Comparison of ENCODE assay signal across 11 cellular contexts in the genomic region with DNA sequence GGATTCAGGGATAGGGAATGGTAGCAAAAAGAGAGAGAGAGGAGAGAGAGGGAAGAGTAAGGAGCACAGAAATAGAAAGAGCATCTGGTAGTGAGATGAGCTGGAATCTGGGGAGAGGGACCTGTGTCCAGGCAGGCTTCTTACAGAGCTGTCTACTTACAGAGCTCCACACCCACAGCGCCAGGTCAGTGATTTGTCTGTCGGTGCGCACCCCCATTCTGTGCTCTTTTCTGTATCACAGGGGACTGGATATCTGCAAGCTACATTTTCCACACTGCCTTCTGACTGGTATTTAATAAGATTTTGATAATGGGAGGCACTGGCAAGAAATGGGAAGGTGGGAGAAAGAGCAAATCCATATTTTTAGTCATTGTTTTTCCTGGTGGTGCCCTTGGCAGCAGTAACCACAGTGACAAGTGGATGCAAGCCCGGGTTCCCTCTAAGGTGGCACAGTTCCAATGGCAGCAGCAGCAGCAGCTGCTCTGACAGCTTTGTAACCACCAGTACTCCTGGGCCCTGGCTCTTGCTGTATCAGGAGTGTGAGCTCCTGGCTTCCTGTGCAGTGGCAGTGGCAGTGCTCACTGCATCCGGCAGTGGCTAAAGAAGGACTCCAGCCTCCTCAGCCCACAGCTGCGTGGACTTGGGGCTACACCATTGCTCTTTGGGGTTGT.
DNase-seq lines count a peak whose midpoint lies in the region; ATAC-seq, FAIRE-seq and TF ChIP-seq lines count a peak whose summit lies in the region.
"Had no signal": no experiment of that assay in that cellular context is flagged by ENCODE, and none has a peak within 500 bp of the region (broad histone marks: within the 10 kb centered on the region; RNA-seq: fewer than 3 reads in every experiment).

No MANE protein-coding gene starts in this region.

- H2AK9ac ChIP-seq in IMR-90 (replicated peaks; ENCODE audit: low read depth, low read length, poor library complexity), result peak overlapping the region; percentile 79

- no peaks in the 10 kb centered on the region for H3K79me1 ChIP-seq in IMR-90 (ENCODE audit: low read depth in 1 of 2, low read length in 2 of 2)

- no peak for TF ChIP-seq EP300 in gastroesophageal sphincter (IDR thresholded peaks at IDR 0.05)

- no peak overlapping the region for H3K18ac ChIP-seq in IMR-90 (ENCODE audit: low read depth, low read length)

- H4K91ac ChIP-seq in IMR-90 (ENCODE audit: insufficient read depth, low read depth, low read length), result 0 out of 2 replicates have a peak overlapping the region, but pooled peaks have one; percentile 1

- ATAC-seq in IMR-90 (ENCODE audit: low read depth), result peak; percentile 46; the same call in 1 of the 2 replicates
- ATAC-seq in PC-3, result no peak
- peak; percentile 36 for ATAC-seq in gastroesophageal sphincter
- ATAC-seq in HG02763 (IDR thresholded peaks at IDR 0.05; ENCODE audit: unreplicated experiment), result no peak
- ATAC-seq in omental fat pad (ENCODE audit: low FRiP score), result no peak
- ATAC-seq: activated T-helper 17 cell treated with anti-CD3 and anti-CD28 coated beads, Interleukin-2, amount 50 U/mL, for 72 hours had no signal

- no TSS peak for BruUV-seq in IMR-90 (replicated peaks; lab: Mats Ljungman, UMichigan)
- BruUV-seq in PC-3 (replicated peaks; lab: Mats Ljungman, UMichigan), result no TSS peak

- no peak for TF ChIP-seq CTCF in IMR-90 (conservative IDR thresholded peaks at IDR 0.05; ENCODE audit: low read depth, low read length)
- no peak for TF ChIP-seq CTCF in PC-3 (conservative IDR thresholded peaks at IDR 0.05; ENCODE audit: low read depth, low read length)
- TF ChIP-seq CTCF in gastroesophageal sphincter (IDR thresholded peaks at IDR 0.05), result no peak
- no peak for TF ChIP-seq CTCF in omental fat pad (IDR thresholded peaks at IDR 0.05)
- TF ChIP-seq CTCF in testis (IDR thresholded peaks at IDR 0.05), result no peak

- WGBS in IMR-90 (ENCODE audit: extremely low coverage in 2 of 2, insufficient read length in 1 of 2), 2 experiments, result 0% methylated on average over 1 of the region's 6 CpGs; no CpG with 5 or more reads in 1 of the 2 experiments
- 22 to 79% methylated on average over 3 to 5 of the region's 6 CpGs for WGBS in gastroesophageal sphincter (ENCODE audit: low coverage in 1 of 2), 2 donors
- 48 to 63% (median 50%) methylated on average over 6 of the region's 6 CpGs for WGBS in small intestine, 3 donors
- WGBS in testis, 2 donors, result 66 to 68% methylated on average over 5 to 6 of the region's 6 CpGs

- H3K4me3 ChIP-seq in IMR-90 (ENCODE audit: insufficient read depth, low read depth, low read length) (no peak overlapping the region), PC-3 (ENCODE audit: low read length) (no peak overlapping the region), gastroesophageal sphincter (no peak overlapping the region), small intestine (ENCODE audit: low read depth in 1 of 2, low read length in 2 of 2) (no peak overlapping the region), testis (no peak overlapping the region)

- no peak overlapping the region; the same call in 1 of the 2 replicates for H2AK5ac ChIP-seq in IMR-90 (ENCODE audit: low read depth, low read length)

- TF ChIP-seq POLR2A in IMR-90 (IDR thresholded peaks at IDR 0.05; ENCODE audit: low read depth, low read length) (no peak), gastroesophageal sphincter (IDR thresholded peaks at IDR 0.05) (no peak), testis (IDR thresholded peaks at IDR 0.05) (no peak)

- H2BK15ac ChIP-seq in IMR-90 (ENCODE audit: low read depth, low read length), result no peak overlapping the region; the same call in 2 of the 3 replicates

- no peaks in the 10 kb centered on the region for H3K27me3 ChIP-seq in IMR-90 (ENCODE audit: control insufficient read depth, insufficient read depth, low read length)
- no peaks in the 10 kb centered on the region for H3K27me3 ChIP-seq in PC-3 (ENCODE audit: low read length)
- H3K27me3 ChIP-seq in gastroesophageal sphincter, result no peaks in the 10 kb centered on the region
- H3K27me3 ChIP-seq in small intestine (ENCODE audit: control insufficient read depth in 2 of 2, insufficient read depth in 2 of 2, low read length in 2 of 2), result no peaks in the 10 kb centered on the region
- H3K27me3 ChIP-seq in testis, result no peaks in the 10 kb centered on the region

- H2AFZ ChIP-seq in IMR-90 (replicated peaks; ENCODE audit: low read length, poor library complexity) (peak overlapping the region; percentile 87), PC-3 (ENCODE audit: low read length) (no peak overlapping the region)

- DNase-seq in IMR-90 (peak; percentile 38), PC-3 (peak; percentile 3), small intestine (peak; percentile 21), activated T-cell treated with anti-CD3 and anti-CD28 coated beads for 4 hours (no peak), omental fat pad (ENCODE audit: low spot score) (no peak), testis (no peak)
- DNase-seq: stimulated activated CD4-positive, alpha-beta T cell treated with anti-CD3 and anti-CD28 coated beads, Interleukin-15, amount 100 ng/mL, for 24 hours; T1000 had no signal

- intact Hi-C loops in IMR-90 (cut with micrococcal nuclease) (no loop called here), PC-3 (cut with micrococcal nuclease) (no loop called here), testis (cut with DNase I; ENCODE audit: low total_unique reads) (no loop called here)

- H3K36me3 ChIP-seq in IMR-90 (ENCODE audit: control insufficient read depth, insufficient read depth, low read length) (no peaks in the 10 kb centered on the region), PC-3 (ENCODE audit: low read depth, low read length) (no peaks in the 10 kb centered on the region), gastroesophageal sphincter (no peaks in the 10 kb centered on the region), small intestine (ENCODE audit: control insufficient read depth in 2 of 2, insufficient read depth in 2 of 2, low read length in 2 of 2) (no peaks in the 10 kb centered on the region), testis (ENCODE audit: low read depth, missing control alignments) (no peaks in the 10 kb centered on the region)

- H3K4ac ChIP-seq in IMR-90 (ENCODE audit: low read depth, low read length), result peak overlapping the region; percentile 51

- TF ChIP-seq RAD21 in IMR-90 (IDR thresholded peaks at IDR 0.05; ENCODE audit: low read length), result no peak

- H3K4me1 ChIP-seq in IMR-90 (ENCODE audit: control insufficient read depth, insufficient read depth, low read length), result peaks cover 5% of the 10 kb centered on the region
- H3K4me1 ChIP-seq in PC-3 (ENCODE audit: insufficient read depth, low read length), result no peaks in the 10 kb centered on the region
- peaks cover 0 to 9% (median 0%) of the 10 kb centered on the region in 3 donors for H3K4me1 ChIP-seq in gastroesophageal sphincter
- H3K4me1 ChIP-seq in small intestine (ENCODE audit: control insufficient read depth in 2 of 2, insufficient read depth in 1 of 2, low read depth in 1 of 2, low read length in 1 of 2), result no peaks in the 10 kb centered on the region
- no peaks in the 10 kb centered on the region for H3K4me1 ChIP-seq in testis

- no peak overlapping the region for H3K23ac ChIP-seq in IMR-90 (ENCODE audit: low read depth, low read length)

- H3K9ac ChIP-seq in IMR-90 (ENCODE audit: low read depth, low read length) (no peak overlapping the region), PC-3 (ENCODE audit: low read length) (no peak overlapping the region)

- CTCF ChIA-PET in IMR-90 (lab: Yijun Ruan, JAX) (no interaction called here), PC-3 (lab: Charles Lee) (no interaction called here)

- no peak overlapping the region for H3K14ac ChIP-seq in IMR-90 (replicated peaks; ENCODE audit: low read depth, low read length)

- H2BK120ac ChIP-seq in IMR-90 (ENCODE audit: low read depth, low read length), result peak overlapping the region; percentile 56; the same call in 1 of the 2 replicates

- dilution Hi-C loops in IMR-90 (cut with HindIII; ENCODE audit: low sequenced_read_pairs, unreplicated experiment), result no loop called here

- H2BK20ac ChIP-seq in IMR-90 (ENCODE audit: low read depth, low read length), result peak overlapping the region; percentile 52; the same call in 1 of the 2 replicates

- no peaks in the 10 kb centered on the region for H3F3A ChIP-seq in PC-3 (ENCODE audit: low read length, unreplicated experiment)

- peak overlapping the region in 1 of 2 experiments; percentile 13; a peak in 1 of 4 replicates for H4K8ac ChIP-seq in IMR-90 (ENCODE audit: low read depth in 2 of 2, low read length in 2 of 2)

- no peak overlapping the region for H2BK5ac ChIP-seq in IMR-90 (ENCODE audit: low read depth, low read length, poor library complexity, severe bottlenecking)

- H4K20me1 ChIP-seq in IMR-90 (ENCODE audit: insufficient read depth, low read length) (no peaks in the 10 kb centered on the region), PC-3 (ENCODE audit: low read length) (no peaks in the 10 kb centered on the region)

- H3K79me2 ChIP-seq in PC-3 (ENCODE audit: low read length), result no peaks in the 10 kb centered on the region

- POLR2A ChIA-PET in IMR-90 (lab: Charles Lee; ENCODE audit: unreplicated experiment) (interaction anchor here (0.5 kb wide), 1 partner anchor 193 kb away, joined by 3 read pairs; no protein-coding TSS in a partner anchor), PC-3 (lab: Charles Lee; ENCODE audit: unreplicated experiment) (no interaction called here)

- in situ Hi-C loops in IMR-90 (cut with MboI; ENCODE audit: low sequenced_read_pairs), result no loop called here

- H3K9me2 ChIP-seq in PC-3 (replicated peaks; ENCODE audit: low read length), result no peaks in the 10 kb centered on the region

- no peak overlapping the region for H4K5ac ChIP-seq in IMR-90 (ENCODE audit: low read depth, low read length)

- peaks cover 9% of the 10 kb centered on the region for H3K9me1 ChIP-seq in IMR-90 (ENCODE audit: insufficient read depth, low read length)

- no peak for FAIRE-seq in small intestine (lab: Jason Lieb, UNC)

- H3K4me2 ChIP-seq in IMR-90 (ENCODE audit: low read depth, low read length) (no peak overlapping the region), PC-3 (ENCODE audit: low read length) (no peak overlapping the region)

- H3K9me3 ChIP-seq in IMR-90 (ENCODE audit: control insufficient read depth, insufficient read depth, low read length) (no peaks in the 10 kb centered on the region), PC-3 (ENCODE audit: low read length) (no peaks in the 10 kb centered on the region), gastroesophageal sphincter (no peaks in the 10 kb centered on the region), small intestine (ENCODE audit: control insufficient read depth, low read depth) (no peaks in the 10 kb centered on the region), testis (no peaks in the 10 kb centered on the region)

- H3K27ac ChIP-seq in IMR-90 (ENCODE audit: insufficient read depth, low read length) (no peak overlapping the region), PC-3 (ENCODE audit: low read length) (no peak overlapping the region), gastroesophageal sphincter (no peak overlapping the region), small intestine (ENCODE audit: low read depth in 1 of 2, low read length in 1 of 2) (no peak overlapping the region), testis (no peak overlapping the region)

- H3K56ac ChIP-seq in IMR-90 (ENCODE audit: extremely low read depth, insufficient read depth, low read length), result no peak overlapping the region

Comparison
In these comparisons a context has a peak if more than half of its experiments do, and no peak if none do; other contexts are left out.
1. ATAC-seq: peak in IMR-90 (single experiment) and gastroesophageal sphincter (single experiment); none in PC-3 (single experiment), HG02763 (single experiment) and omental fat pad (single experiment).
2. DNase-seq: peak in IMR-90 (single experiment), PC-3 (single experiment) and small intestine (single experiment); none in activated T-cell treated with anti-CD3 and anti-CD28 coated beads for 4 hours (single experiment), omental fat pad (single experiment) and testis (single experiment).